Comparison of ENCODE assay signal across 9 cellular contexts in genomic region chr5:151537044-151537443, GRCh38. TPM values are rescaled to one million over a fixed set of nuclear protein-coding genes. Genes with fewer than 3 reads are reported as not detected.
"Had no signal": no experiment of that assay in that cellular context is flagged by ENCODE, and none has a peak within 500 bp of the region (broad histone marks: within the 10 kb centered on the region; RNA-seq: fewer than 3 reads in every experiment).

No MANE protein-coding gene starts in this region.

- H3K4me3 ChIP-seq: GM12878 had no signal

- DNase-seq: GDM1, GF-D8 had no signal

- FAIRE-seq: G401.6, GM12878, GM12891, GM12892, GM18507, GM19239 had no signal

- ATAC-seq: GM12878 had no signal

RNA-seq across cellular contexts. Expression of gene FAT2, which starts 54.1 kb away (rescaled TPM):
- total RNA-seq: G401 had no signal
